In the genomic region with DNA sequence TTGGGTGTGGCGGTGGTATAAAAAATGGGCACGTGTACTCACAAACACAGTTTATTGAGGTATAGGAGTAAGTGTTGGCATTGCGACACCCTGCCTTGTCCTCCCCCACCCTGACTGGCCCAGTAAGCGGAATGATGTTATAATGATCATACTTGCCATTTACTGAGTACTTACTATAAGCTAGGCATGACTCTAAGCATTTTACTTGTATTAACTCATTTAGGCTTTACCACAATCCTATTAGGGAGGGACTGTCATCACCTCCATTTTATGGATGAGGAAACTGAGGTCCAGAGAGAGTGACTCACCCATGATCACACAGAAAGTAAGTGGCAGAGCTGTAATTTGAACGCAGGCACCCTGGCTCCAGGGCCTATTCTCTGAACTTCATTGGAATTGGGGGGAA, we compare ENCODE assay signal across 9 cellular contexts. TPM values are rescaled to one million over a fixed set of nuclear protein-coding genes. Genes with fewer than 3 reads are reported as not detected.
DNase-seq lines count a peak whose midpoint lies in the region; TF ChIP-seq lines count a peak whose summit lies in the region.
"Had no signal": no experiment of that assay in that cellular context is flagged by ENCODE, and none has a peak within 500 bp of the region (broad histone marks: within the 10 kb centered on the region; RNA-seq: fewer than 3 reads in every experiment).

No MANE protein-coding gene starts in this region.

- H2BK120ac ChIP-seq in mesendoderm (ENCODE audit: low read depth, low read length): no peak overlapping the region

- peaks cover 12% of the 10 kb centered on the region for H3K4me1 ChIP-seq in OCI-LY1 (ENCODE audit: insufficient read depth, low read length, severe bottlenecking)
- peaks cover 0 to 62% (median 55%) of the 10 kb centered on the region in 4 donors for H3K4me1 ChIP-seq in sigmoid colon
- H3K4me1 ChIP-seq in mesendoderm (ENCODE audit: control insufficient read depth, low read depth, low read length): peaks cover 11% of the 10 kb centered on the region

- H3K27me3 ChIP-seq in OCI-LY1 (ENCODE audit: insufficient read depth, low read length) (no peaks in the 10 kb centered on the region), sigmoid colon (no peaks in the 10 kb centered on the region), mesendoderm (ENCODE audit: insufficient read depth, low read length, poor library complexity) (no peaks in the 10 kb centered on the region)

- no peak for TF ChIP-seq POLR2A in sigmoid colon (IDR thresholded peaks at IDR 0.05)

- H4K5ac ChIP-seq in mesendoderm (ENCODE audit: low read length): no peak overlapping the region

- H3K23ac ChIP-seq in mesendoderm (ENCODE audit: low read length): no peak overlapping the region

- TF ChIP-seq CTCF in OCI-LY1 (IDR thresholded peaks at IDR 0.05; ENCODE audit: low read length): no peak
- no peak for TF ChIP-seq CTCF in epithelial cell of esophagus (IDR thresholded peaks at IDR 0.05; ENCODE audit: insufficient read depth, low read depth, low read length, missing control alignments)
- TF ChIP-seq CTCF in sigmoid colon (IDR thresholded peaks at IDR 0.05): no peak

- H2AK5ac ChIP-seq in mesendoderm (ENCODE audit: low read length): no peak overlapping the region

- no peak overlapping the region for H3K56ac ChIP-seq in mesendoderm (ENCODE audit: low read length)

- H4K8ac ChIP-seq in mesendoderm (ENCODE audit: low read depth, low read length): no peak overlapping the region

- H3K79me2 ChIP-seq in OCI-LY1 (ENCODE audit: insufficient read depth, low read length): no peaks in the 10 kb centered on the region
- no peaks in the 10 kb centered on the region for H3K79me2 ChIP-seq in mesendoderm (ENCODE audit: control insufficient read depth, insufficient read depth, low read length)

- H3K4me2 ChIP-seq in OCI-LY1 (ENCODE audit: low read length) (no peak overlapping the region), mesendoderm (ENCODE audit: low read length) (no peak overlapping the region)

- no peaks in the 10 kb centered on the region for H3F3A ChIP-seq in OCI-LY1 (ENCODE audit: insufficient read depth, low read length)

- no peaks in the 10 kb centered on the region for H4K20me1 ChIP-seq in OCI-LY1 (ENCODE audit: insufficient read depth, low read length)

- no peak overlapping the region for H2BK15ac ChIP-seq in mesendoderm (replicated peaks; ENCODE audit: low read depth)

- H3K27ac ChIP-seq in OCI-LY1 (ENCODE audit: low read depth, low read length, poor library complexity, severe bottlenecking): peak overlapping the region; percentile 60
- peak overlapping the region; percentile 91 to 95 (median 94) for H3K27ac ChIP-seq in sigmoid colon
- H3K27ac ChIP-seq in mesendoderm (ENCODE audit: low read depth, low read length): no peak overlapping the region

- no peak overlapping the region for H3K4ac ChIP-seq in mesendoderm (ENCODE audit: low read depth, low read length)

- DNase-seq in EH (ENCODE audit: low read depth) (peak; percentile 81), epithelial cell of esophagus (ENCODE audit: low read depth) (peak; percentile 90), sigmoid colon (no peak), NCI-H748 (lab: John Stamatoyannopoulos, UW; ENCODE audit: unreplicated experiment) (no peak), 8988T (no peak), ureter (ENCODE audit: low spot score) (no peak), mesendoderm (no peak)
- DNase-seq: retina had no signal

- 13 to 58% methylated on average over 5 of the region's 5 CpGs for WGBS in sigmoid colon, 2 donors
- no CpG with 5 or more reads among the region's 5 CpGs for WGBS in mesendoderm (ENCODE audit: extremely low coverage, insufficient coverage, low lambda C conversion rate)

- H3K4me3 ChIP-seq in OCI-LY1 (ENCODE audit: low read depth, low read length, poor library complexity, severe bottlenecking) (no peak overlapping the region), epithelial cell of esophagus (ENCODE audit: low read length) (no peak overlapping the region), sigmoid colon (peak overlapping the region in 3 of 4 donors; percentile 70 to 81 (median 72)), mesendoderm (ENCODE audit: low read length) (no peak overlapping the region)

- H3K9ac ChIP-seq in OCI-LY1 (ENCODE audit: low read length) (no peak overlapping the region), mesendoderm (ENCODE audit: low read length) (no peak overlapping the region)

- no peaks in the 10 kb centered on the region for H3K9me3 ChIP-seq in OCI-LY1 (ENCODE audit: low read length)
- no peaks in the 10 kb centered on the region for H3K9me3 ChIP-seq in sigmoid colon

- intact Hi-C loops in sigmoid colon (cut with DNase I): loop anchor here (5.0 kb wide), 1 partner anchor 326 kb away; no protein-coding TSS in a partner anchor

- H2AFZ ChIP-seq in OCI-LY1 (ENCODE audit: low read length): no peak overlapping the region

- H3K9me2 ChIP-seq in OCI-LY1 (ENCODE audit: low read depth, low read length): no peaks in the 10 kb centered on the region

- H3K36me3 ChIP-seq in OCI-LY1 (ENCODE audit: insufficient read depth, low read length) (no peaks in the 10 kb centered on the region), sigmoid colon (no peaks in the 10 kb centered on the region), mesendoderm (ENCODE audit: control insufficient read depth, insufficient read depth, low read length) (no peaks in the 10 kb centered on the region)

- H2BK5ac ChIP-seq in mesendoderm (ENCODE audit: low read length): no peak overlapping the region

- no peak for TF ChIP-seq EP300 in sigmoid colon (IDR thresholded peaks at IDR 0.05)

- no peaks in the 10 kb centered on the region for H3K79me1 ChIP-seq in mesendoderm (ENCODE audit: low read length)

- H3K18ac ChIP-seq in mesendoderm (ENCODE audit: low read length): no peak overlapping the region

RNA-seq across cellular contexts. Expression of gene SMIM3, which starts 2.3 kb away (rescaled TPM):
- total RNA-seq in sigmoid colon: 10 to 100 TPM; 29.6 to 46.7 (median 43.6) TPM
- 10 to 100 TPM; 19.2 to 48.6 (median 46.0) TPM for polyA plus RNA-seq in sigmoid colon
- 23.1 TPM for total RNA-seq in ureter
- 5.9 TPM for polyA plus RNA-seq in mesendoderm (2013, experiment 1 of 2)
- 5.6 TPM for polyA plus RNA-seq in mesendoderm (2013, experiment 2 of 2)

RNA-seq across cellular contexts. Expression of gene DCTN4, which starts 22.0 kb away (rescaled TPM):
- 10 to 100 TPM; 51.0 to 56.0 (median 53.7) TPM for total RNA-seq in sigmoid colon
- 10 to 100 TPM; 17.5 to 19.2 (median 19.2) TPM for polyA plus RNA-seq in sigmoid colon
- total RNA-seq in ureter: 93.0 TPM
- polyA plus RNA-seq in mesendoderm (2013, experiment 1 of 2): 28.3 TPM
- polyA plus RNA-seq in mesendoderm (2013, experiment 2 of 2): 26.7 TPM

Comparison
In these comparisons a context has a peak if more than half of its experiments do, and no peak if none do; other contexts are left out.
1. DNase-seq: peak in EH (single experiment) and epithelial cell of esophagus (single experiment); none in sigmoid colon (single experiment), NCI-H748 (single experiment), 8988T (single experiment), ureter (single experiment) and mesendoderm (single experiment).
2. H3K4me3 ChIP-seq: peak in sigmoid colon (3 of 4); none in OCI-LY1 (single experiment), epithelial cell of esophagus (single experiment) and mesendoderm (single experiment).